ENCODE assay signal across 9 cellular contexts in the genomic region with DNA sequence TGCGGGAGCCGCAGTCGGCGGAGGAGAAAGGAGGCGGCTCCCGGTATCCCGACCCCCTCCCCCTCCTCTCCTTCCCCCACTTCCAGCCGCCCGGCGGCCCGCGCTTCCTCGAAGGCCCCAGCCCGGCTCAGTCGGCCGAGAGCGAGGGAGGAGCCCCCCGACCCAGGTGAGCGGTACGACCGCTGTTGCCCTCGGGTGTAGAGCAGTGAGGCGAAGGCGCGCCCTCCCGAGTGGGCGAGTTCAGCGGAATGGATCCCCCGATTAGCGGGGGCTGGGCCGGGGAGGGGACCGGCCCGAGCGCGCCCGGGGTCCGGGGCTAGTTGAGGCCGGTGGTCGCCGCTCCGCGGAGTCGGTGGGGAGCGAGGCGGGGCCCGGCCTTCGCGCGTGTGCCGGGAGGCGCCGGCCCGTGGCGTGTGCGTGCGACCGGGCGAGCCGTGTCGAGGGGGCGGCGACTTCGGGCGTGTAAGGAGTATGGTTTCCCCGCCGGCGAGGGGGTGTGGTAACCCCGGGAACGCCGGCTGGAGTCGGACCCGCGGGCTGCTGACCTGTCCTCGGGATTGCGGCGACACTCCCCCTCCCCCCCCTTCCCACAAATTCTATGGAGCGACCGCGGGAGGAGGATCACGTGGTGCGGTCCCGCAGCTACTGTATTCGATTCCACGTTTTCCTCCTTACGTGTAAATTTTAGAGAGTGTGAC. TPM values are rescaled to one million over a fixed set of nuclear protein-coding genes. Genes with fewer than 3 reads are reported as not detected.
DNase-seq lines count a peak whose midpoint lies in the region; ATAC-seq and TF ChIP-seq lines count a peak whose summit lies in the region.
"Had no signal": no experiment of that assay in that cellular context is flagged by ENCODE, and none has a peak within 500 bp of the region (broad histone marks: within the 10 kb centered on the region; RNA-seq: fewer than 3 reads in every experiment).

No MANE protein-coding gene starts in this region.

- H3K27me3 ChIP-seq in thymus (ENCODE audit: control insufficient read depth, insufficient read depth): no peaks in the 10 kb centered on the region

- H3K36me3 ChIP-seq in thymus (ENCODE audit: control insufficient read depth, insufficient read depth): no peaks in the 10 kb centered on the region

- peak overlapping the region; percentile 86 for H3K4me3 Mint-ChIP-seq in activated T-helper 1 cell treated with anti-CD3 and anti-CD28 coated beads, Interleukin-12 subunit alpha, Interleukin-12 subunit beta, Interleukin-2, Interleukin-4 antibody, amounts not matched to agents 30 ng/mL and 10 ng/mL and 1 ng/mL, durations not matched to agents 14 hours and 24 hours and 36 hours
- peak overlapping the region; percentile 88 for H3K4me3 Mint-ChIP-seq in nephron progenitor cell

- no peak for TF ChIP-seq CTCF in fibroblast of mammary gland (conservative IDR thresholded peaks at IDR 0.05; ENCODE audit: control insufficient read depth, insufficient read depth, low read depth, low read length)
- TF ChIP-seq CTCF in nephron progenitor cell (IDR thresholded peaks at IDR 0.05): no peak

- no peaks in the 10 kb centered on the region for H3K9me3 ChIP-seq in thymus (ENCODE audit: control insufficient read depth)

- H3K4me1 Mint-ChIP-seq in activated T-helper 1 cell treated with anti-CD3 and anti-CD28 coated beads, Interleukin-12 subunit alpha, Interleukin-12 subunit beta, Interleukin-2, Interleukin-4 antibody, amounts not matched to agents 30 ng/mL and 10 ng/mL and 1 ng/mL, durations not matched to agents 14 hours and 24 hours and 36 hours (ENCODE audit: low read depth): peaks cover 12% of the 10 kb centered on the region
- H3K4me1 Mint-ChIP-seq in nephron progenitor cell: peaks cover 54% of the 10 kb centered on the region

- H3K36me3 Mint-ChIP-seq in activated T-helper 1 cell treated with anti-CD3 and anti-CD28 coated beads, Interleukin-12 subunit alpha, Interleukin-12 subunit beta, Interleukin-2, Interleukin-4 antibody, amounts not matched to agents 30 ng/mL and 10 ng/mL and 1 ng/mL, durations not matched to agents 14 hours and 24 hours and 36 hours (ENCODE audit: low read depth): peaks cover 3% of the 10 kb centered on the region
- peaks cover 13% of the 10 kb centered on the region for H3K36me3 Mint-ChIP-seq in nephron progenitor cell (ENCODE audit: low read depth)

- peak overlapping the region; percentile 65 for H3K27ac Mint-ChIP-seq in activated T-helper 1 cell treated with anti-CD3 and anti-CD28 coated beads, Interleukin-12 subunit alpha, Interleukin-12 subunit beta, Interleukin-2, Interleukin-4 antibody, amounts not matched to agents 30 ng/mL and 10 ng/mL and 1 ng/mL, durations not matched to agents 14 hours and 24 hours and 36 hours
- peak overlapping the region; percentile 99 for H3K27ac Mint-ChIP-seq in nephron progenitor cell

- peak overlapping the region; percentile 76 for H3K4me3 ChIP-seq in fibroblast of mammary gland (ENCODE audit: control insufficient read depth, low read depth, low read length)
- peak overlapping the region; percentile 94 for H3K4me3 ChIP-seq in thymus (ENCODE audit: low read length)

- under 1% methylated on average over 85 of the region's 85 CpGs for WGBS in thymus

- peak; percentile 53 for ATAC-seq in HG02588 (IDR thresholded peaks at IDR 0.05; ENCODE audit: unreplicated experiment)

- peak overlapping the region; percentile 93 for H3K27ac ChIP-seq in thymus (ENCODE audit: low read depth)

- peaks cover 61% of the 10 kb centered on the region for H3K27me3 Mint-ChIP-seq in activated T-helper 1 cell treated with anti-CD3 and anti-CD28 coated beads, Interleukin-12 subunit alpha, Interleukin-12 subunit beta, Interleukin-2, Interleukin-4 antibody, amounts not matched to agents 30 ng/mL and 10 ng/mL and 1 ng/mL, durations not matched to agents 14 hours and 24 hours and 36 hours (ENCODE audit: insufficient read depth)
- no peaks in the 10 kb centered on the region for H3K27me3 Mint-ChIP-seq in nephron progenitor cell (ENCODE audit: low read depth, poor library complexity)

- no peaks in the 10 kb centered on the region for H3K9me3 Mint-ChIP-seq in activated T-helper 1 cell treated with anti-CD3 and anti-CD28 coated beads, Interleukin-12 subunit alpha, Interleukin-12 subunit beta, Interleukin-2, Interleukin-4 antibody, amounts not matched to agents 30 ng/mL and 10 ng/mL and 1 ng/mL, durations not matched to agents 14 hours and 24 hours and 36 hours
- H3K9me3 Mint-ChIP-seq in nephron progenitor cell: no peaks in the 10 kb centered on the region

- peaks cover 9% of the 10 kb centered on the region for H3K4me1 ChIP-seq in thymus (ENCODE audit: control insufficient read depth, insufficient read depth, low read length)

- DNase-seq in GM03348 (ENCODE audit: low spot score) (peak; percentile 84), NCI-H510A (lab: John Stamatoyannopoulos, UW) (peak; percentile 69), fibroblast of mammary gland (ENCODE audit: low read depth) (peak; percentile 17), nephron progenitor cell (peak; percentile 76), NCI-H2196 (lab: John Stamatoyannopoulos, UW; ENCODE audit: unreplicated experiment) (no peak)
- no peak for DNase-seq in activated T-helper 1 cell treated with anti-CD3 and anti-CD28 coated beads, Interleukin-12 subunit alpha, Interleukin-12 subunit beta, Interleukin-2, Interleukin-4 antibody, amounts not matched to agents 30 ng/mL and 10 ng/mL and 1 ng/mL, durations not matched to agents 14 hours and 24 hours and 36 hours (ENCODE audit: low spot score)

- intact Hi-C loops in activated T-helper 1 cell treated with anti-CD3 and anti-CD28 coated beads, Interleukin-12 subunit alpha, Interleukin-12 subunit beta, Interleukin-2, Interleukin-4 antibody, amounts not matched to agents 30 ng/mL and 10 ng/mL and 1 ng/mL, durations not matched to agents 14 hours and 24 hours and 36 hours (cut with micrococcal nuclease): loop anchor here (2.0 kb wide), 1 partner anchor 49 kb away; no protein-coding TSS in a partner anchor

RNA-seq across cellular contexts. Expression of a gene that starts 0.5 kb away (rescaled TPM):
- total RNA-seq in activated T-helper 1 cell treated with anti-CD3 and anti-CD28 coated beads, Interleukin-12 subunit alpha, Interleukin-12 subunit beta, Interleukin-2, Interleukin-4 antibody, amounts not matched to agents 30 ng/mL and 10 ng/mL and 1 ng/mL, durations not matched to agents 14 hours and 24 hours and 36 hours: 0.47 and 0.52 TPM in 2 replicates
- 95.5 TPM for polyA plus RNA-seq in thymus

RNA-seq across cellular contexts. Expression of a gene that starts 35.7 kb away (rescaled TPM):
- total RNA-seq in activated T-helper 1 cell treated with anti-CD3 and anti-CD28 coated beads, Interleukin-12 subunit alpha, Interleukin-12 subunit beta, Interleukin-2, Interleukin-4 antibody, amounts not matched to agents 30 ng/mL and 10 ng/mL and 1 ng/mL, durations not matched to agents 14 hours and 24 hours and 36 hours: not detected in 2 replicates
- polyA plus RNA-seq in thymus: 6.7 TPM
- total RNA-seq: glomerular endothelial cell had no signal

Comparison
In these comparisons a context has a peak if more than half of its experiments do, and no peak if none do; other contexts are left out.
1. DNase-seq: peak in GM03348 (single experiment), NCI-H510A (single experiment), fibroblast of mammary gland (single experiment) and nephron progenitor cell (single experiment); none in activated T-helper 1 cell treated with anti-CD3 and anti-CD28 coated beads, Interleukin-12 subunit alpha, Interleukin-12 subunit beta, Interleukin-2, Interleukin-4 antibody, amounts not matched to agents 30 ng/mL and 10 ng/mL and 1 ng/mL, durations not matched to agents 14 hours and 24 hours and 36 hours (single experiment) and NCI-H2196 (single experiment).